12 cellular contexts compared by ENCODE assay signal in the genomic region with DNA sequence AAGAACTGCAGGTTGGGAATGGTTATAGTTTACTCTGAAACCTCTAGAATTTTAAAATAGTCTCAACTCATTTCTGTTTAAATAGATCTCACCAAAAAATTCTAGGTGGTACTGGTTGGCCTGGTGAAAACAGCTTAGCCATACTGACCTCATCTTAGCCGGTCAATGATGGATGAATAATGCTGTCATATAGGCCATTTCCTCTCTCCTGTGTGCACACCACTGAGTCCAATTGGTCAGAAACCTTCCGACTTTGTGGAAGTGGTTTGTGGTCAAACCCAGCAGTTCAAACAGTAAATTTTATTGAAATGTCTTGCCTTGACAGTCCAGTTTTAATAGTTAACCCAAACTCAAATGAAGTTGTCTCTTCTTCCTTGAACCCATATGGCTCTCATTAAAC.
DNase-seq lines count a peak whose midpoint lies in the region; ATAC-seq lines count a peak whose summit lies in the region.
"Had no signal": no experiment of that assay in that cellular context is flagged by ENCODE, and none has a peak within 500 bp of the region (broad histone marks: within the 10 kb centered on the region; RNA-seq: fewer than 3 reads in every experiment).

No MANE protein-coding gene starts in this region.

- no peak overlapping the region for H3K4me3 Mint-ChIP-seq in effector memory CD8-positive, alpha-beta T cell
- H3K4me3 Mint-ChIP-seq: activated CD8-positive, alpha-beta T cell treated with anti-CD3 and anti-CD28 coated beads for 36 hours had no signal

- ATAC-seq in GM19395 (IDR thresholded peaks at IDR 0.05; ENCODE audit: unreplicated experiment) (peak; percentile 94), HG03045 (IDR thresholded peaks at IDR 0.05; ENCODE audit: unreplicated experiment) (peak; percentile 72), HG02571 (IDR thresholded peaks at IDR 0.05; ENCODE audit: unreplicated experiment) (no peak)
- no peak for ATAC-seq in effector memory CD8-positive, alpha-beta T cell (replicated peaks)
- ATAC-seq: activated CD8-positive, alpha-beta T cell treated with anti-CD3 and anti-CD28 coated beads for 36 hours; Panc1 had no signal

- peaks cover 5 to 10% of the 10 kb centered on the region in 2 donors for H3K4me1 Mint-ChIP-seq in effector memory CD8-positive, alpha-beta T cell (ENCODE audit: low read depth in 2 of 2)

- H3K27me3 Mint-ChIP-seq in effector memory CD8-positive, alpha-beta T cell: no peaks in the 10 kb centered on the region
- H3K27me3 Mint-ChIP-seq: activated CD8-positive, alpha-beta T cell treated with anti-CD3 and anti-CD28 coated beads for 36 hours had no signal

- H3K36me3 Mint-ChIP-seq in effector memory CD8-positive, alpha-beta T cell (ENCODE audit: insufficient read depth): peaks cover 10% of the 10 kb centered on the region

- intact Hi-C loops in posterior vena cava (cut with DNase I): no loop called here

- no peaks in the 10 kb centered on the region for H3K9me3 Mint-ChIP-seq in effector memory CD8-positive, alpha-beta T cell
- H3K9me3 Mint-ChIP-seq: activated CD8-positive, alpha-beta T cell treated with anti-CD3 and anti-CD28 coated beads for 36 hours had no signal

- DNase-seq in A172 (ENCODE audit: low spot score): peak; percentile 71
- DNase-seq in NOMO-1 treated with DMSO at 0.1 percent for 48 hours (lab: John Stamatoyannopoulos, UW; ENCODE audit: unreplicated experiment): peak; percentile 85
- DNase-seq in effector memory CD8-positive, alpha-beta T cell: no peak
- no peak for DNase-seq in NCI-H345 (lab: John Stamatoyannopoulos, UW)
- DNase-seq in posterior vena cava (ENCODE audit: low spot score): no peak
- DNase-seq: activated CD8-positive, alpha-beta T cell treated with anti-CD3 and anti-CD28 coated beads for 36 hours; caudate nucleus; nucleus accumbens had no signal

- H3K27ac Mint-ChIP-seq in effector memory CD8-positive, alpha-beta T cell: no peak overlapping the region
- H3K27ac Mint-ChIP-seq: activated CD8-positive, alpha-beta T cell treated with anti-CD3 and anti-CD28 coated beads for 36 hours had no signal

Comparison
In these comparisons a context has a peak if more than half of its experiments do, and no peak if none do; other contexts are left out.
1. DNase-seq: peak in A172 (single experiment) and NOMO-1 treated with DMSO at 0.1 percent for 48 hours (single experiment); none in effector memory CD8-positive, alpha-beta T cell (0 of 3), NCI-H345 (single experiment) and posterior vena cava (single experiment).
2. ATAC-seq: peak in GM19395 (single experiment) and HG03045 (single experiment); none in effector memory CD8-positive, alpha-beta T cell (single experiment) and HG02571 (single experiment).